22 cellular contexts compared by ENCODE assay signal in genomic region chr21:42051788-42052187, GRCh38. TPM values are rescaled to one million over a fixed set of nuclear protein-coding genes. Genes with fewer than 3 reads are reported as not detected.
"Had no signal": no experiment of that assay in that cellular context is flagged by ENCODE, and none has a peak within 500 bp of the region (broad histone marks: within the 10 kb centered on the region; RNA-seq: fewer than 3 reads in every experiment).

No MANE protein-coding gene starts in this region.

- H3K36me3 Mint-ChIP-seq: activated naive CD4-positive, alpha-beta T cell treated with anti-CD3 and anti-CD28 coated beads, Interleukin-2, amount 50 U/mL, for 24 hours; memory B cell had no signal

- H3K27ac Mint-ChIP-seq: activated B cell treated with CpG ODN at 0.5 μM for 24 hours; activated CD4-positive, alpha-beta T cell treated with anti-CD3 and anti-CD28 coated beads, Interleukin-2, amount 10 ng/mL, durations not matched to agents 7 days and 5 days; activated naive CD4-positive, alpha-beta T cell treated with anti-CD3 and anti-CD28 coated beads, Interleukin-2, amount 50 U/mL, for 24 hours; memory B cell; nephron had no signal

- DNase-seq: activated B cell treated with CpG ODN at 0.5 μM for 24 hours; activated CD4-positive, alpha-beta T cell treated with anti-CD3 and anti-CD28 coated beads, Interleukin-2, amount 10 ng/mL, durations not matched to agents 7 days and 5 days; activated effector memory CD4-positive, alpha-beta T cell treated with Interleukin-2 at 50 U/mL for 16 hours; amygdala; dorsolateral prefrontal cortex; heart left ventricle; stimulated activated CD4-positive, alpha-beta T cell treated with anti-CD3 and anti-CD28 coated beads, Interleukin-2, amount 100 ng/mL, for 48 hours; stimulated activated CD8-positive, alpha-beta memory T cell treated with anti-CD3 and anti-CD28 coated beads, Interleukin-4, amount 100 ng/mL, for 48 hours; stimulated activated naive CD8-positive, alpha-beta T cell treated with anti-CD3 and anti-CD28 coated beads, Interleukin-15, Interleukin-2, amounts not matched to agents 100 U/mL and 50 U/mL, for 24 hours; SW 1271; upper lobe of left lung had no signal

- H3K4me3 Mint-ChIP-seq: activated B cell treated with CpG ODN at 0.5 μM for 24 hours; activated CD4-positive, alpha-beta T cell treated with anti-CD3 and anti-CD28 coated beads, Interleukin-2, amount 10 ng/mL, durations not matched to agents 7 days and 5 days; activated naive CD4-positive, alpha-beta T cell treated with anti-CD3 and anti-CD28 coated beads, Interleukin-2, amount 50 U/mL, for 24 hours; memory B cell; nephron had no signal

- H3K27me3 ChIP-seq: dorsolateral prefrontal cortex, heart left ventricle, left lung, sigmoid colon, suprapubic skin, upper lobe of left lung had no signal

- H3K4me1 Mint-ChIP-seq: nephron had no signal

- H3K36me3 ChIP-seq: heart left ventricle, left lung, sigmoid colon, suprapubic skin, upper lobe of left lung had no signal

- H3K9me3 Mint-ChIP-seq: activated B cell treated with CpG ODN at 0.5 μM for 24 hours; activated CD4-positive, alpha-beta T cell treated with anti-CD3 and anti-CD28 coated beads, Interleukin-2, amount 10 ng/mL, durations not matched to agents 7 days and 5 days; activated naive CD4-positive, alpha-beta T cell treated with anti-CD3 and anti-CD28 coated beads, Interleukin-2, amount 50 U/mL, for 24 hours; memory B cell had no signal

- FAIRE-seq: frontal cortex, islet of Langerhans had no signal

- ATAC-seq: left lung; stimulated activated naive CD8-positive, alpha-beta T cell treated with anti-CD3 and anti-CD28 coated beads, Interleukin-15, Interleukin-2, amounts not matched to agents 100 U/mL and 50 U/mL, for 24 hours had no signal

- H3K4me3 ChIP-seq: dorsolateral prefrontal cortex, heart left ventricle, left lung, sigmoid colon, suprapubic skin, upper lobe of left lung had no signal

- H3K27ac ChIP-seq: heart left ventricle, left lung, sigmoid colon, suprapubic skin, upper lobe of left lung had no signal

- H3K9me3 ChIP-seq: heart left ventricle, left lung, sigmoid colon, suprapubic skin, upper lobe of left lung had no signal

- H3K27me3 Mint-ChIP-seq: activated B cell treated with CpG ODN at 0.5 μM for 24 hours; activated naive CD4-positive, alpha-beta T cell treated with anti-CD3 and anti-CD28 coated beads, Interleukin-2, amount 50 U/mL, for 24 hours; memory B cell had no signal

RNA-seq across cellular contexts. Expression of gene UMODL1, which starts 19.3 kb away (rescaled TPM):
- total RNA-seq: chondrocyte, frontal cortex, omental fat pad, pulmonary artery endothelial cell, sigmoid colon had no signal
- polyA plus RNA-seq: heart left ventricle had no signal
